Comparison of ENCODE assay signal across 8 cellular contexts in genomic region chr10:73940634-73941221, GRCh38. TPM values are rescaled to one million over a fixed set of nuclear protein-coding genes. Genes with fewer than 3 reads are reported as not detected.
DNase-seq lines count a peak whose midpoint lies in the region; ATAC-seq lines count a peak whose summit lies in the region.

No MANE protein-coding gene starts in this region.

- H3K36me3 Mint-ChIP-seq in central memory CD8-positive, alpha-beta T cell (ENCODE audit: insufficient read depth), result no peaks in the 10 kb centered on the region

- no peaks in the 10 kb centered on the region for H3K27me3 Mint-ChIP-seq in central memory CD8-positive, alpha-beta T cell

- peak; percentile 26 for DNase-seq in COLO829 (ENCODE audit: low spot score)
- peak; percentile 56 for DNase-seq in MV-4-11 (lab: John Stamatoyannopoulos, UW)
- DNase-seq in activated CD4-positive, alpha-beta T cell treated with anti-CD3 and anti-CD28 coated beads for 1 hour, result peak; percentile 75
- peak; percentile 75 to 82 for DNase-seq in central memory CD8-positive, alpha-beta T cell (ENCODE audit: low spot score in 2 of 2)
- peak; percentile 69 to 90 for DNase-seq in left colon
- DNase-seq in stimulated activated CD4-positive, alpha-beta T cell treated with anti-CD3 and anti-CD28 coated beads, Interleukin-1b, Interleukin-23, amount 100 ng/mL, for 4 hours (ENCODE audit: low read depth in 2 of 2), result peak; percentile 81 to 85

- intact Hi-C loops in left colon (cut with DNase I, micrococcal nuclease), result loop anchor here (5.0 kb wide), 1 partner anchor 53 kb away; no protein-coding TSS in a partner anchor

- H3K4me3 Mint-ChIP-seq in central memory CD8-positive, alpha-beta T cell, result peak overlapping the region; percentile 45

- H3K4me1 Mint-ChIP-seq in central memory CD8-positive, alpha-beta T cell, result peaks cover 9% of the 10 kb centered on the region

- no peaks in the 10 kb centered on the region for H3K9me3 Mint-ChIP-seq in central memory CD8-positive, alpha-beta T cell

- ATAC-seq in GM21619 (IDR thresholded peaks at IDR 0.05; ENCODE audit: unreplicated experiment) (peak; percentile 75), left colon (peak; percentile 98), GM19328 (IDR thresholded peaks at IDR 0.05; ENCODE audit: unreplicated experiment) (no peak)
- ATAC-seq in central memory CD8-positive, alpha-beta T cell (replicated peaks; ENCODE audit: extremely low read depth, poor library complexity, severe bottlenecking), result peak; percentile 97

- H3K27ac Mint-ChIP-seq in central memory CD8-positive, alpha-beta T cell (ENCODE audit: low read depth), result peak overlapping the region; percentile 79

RNA-seq across cellular contexts. Expression of gene PLAU, which starts 29.8 kb away (rescaled TPM):
- 1 to 10 TPM; 3.5 to 7.1 TPM for total RNA-seq in left colon

RNA-seq across cellular contexts. Expression of gene VCL, which starts 57.2 kb away (rescaled TPM):
- 100 to 1,000 TPM; 122 to 123 TPM for total RNA-seq in left colon

Comparison
In these comparisons a context has a peak if more than half of its experiments do, and no peak if none do; other contexts are left out.
1. DNase-seq: peak in every context shown above with its lines; median percentile 83 in stimulated activated CD4-positive, alpha-beta T cell treated with anti-CD3 and anti-CD28 coated beads, Interleukin-1b, Interleukin-23, amount 100 ng/mL, for 4 hours; 80 in left colon; 78 in central memory CD8-positive, alpha-beta T cell; 75 in activated CD4-positive, alpha-beta T cell treated with anti-CD3 and anti-CD28 coated beads for 1 hour; 56 in MV-4-11; 26 in COLO829.